8 cellular contexts compared by ENCODE assay signal in genomic region chr16:67245674-67246080, GRCh38. TPM values are rescaled to one million over a fixed set of nuclear protein-coding genes. Genes with fewer than 3 reads are reported as not detected.
DNase-seq lines count a peak whose midpoint lies in the region; ATAC-seq and TF ChIP-seq lines count a peak whose summit lies in the region.

No MANE protein-coding gene starts in this region.

- 8 to 29% methylated on average over 4 to 8 of the region's 8 CpGs for WGBS in body of pancreas, 2 donors
- 9% methylated on average over 7 of the region's 8 CpGs for WGBS in mesenchymal stem cell
- WGBS in urinary bladder, result 12% methylated on average over 8 of the region's 8 CpGs

- no peak for TF ChIP-seq CTCF in cardiac muscle cell (IDR thresholded peaks at IDR 0.05; ENCODE audit: low read depth, low read length)
- TF ChIP-seq CTCF in body of pancreas (IDR thresholded peaks at IDR 0.05), result no peak

- H3K27ac ChIP-seq in cardiac muscle cell (peak overlapping the region; percentile 97), body of pancreas (peak overlapping the region; percentile 19 to 97 (median 88)), mesenchymal stem cell (ENCODE audit: low read length, poor library complexity, severe bottlenecking) (peak overlapping the region; percentile 94), urinary bladder (ENCODE audit: low read depth) (peak overlapping the region; percentile 66)

- peaks cover 14% of the 10 kb centered on the region for H3K27me3 ChIP-seq in cardiac muscle cell
- peaks cover 0 to 18% of the 10 kb centered on the region in 2 donors for H3K27me3 ChIP-seq in body of pancreas
- peaks cover 0 to 9% of the 10 kb centered on the region in 2 experiments for H3K27me3 ChIP-seq in mesenchymal stem cell (ENCODE audit: control insufficient read depth in 1 of 2, insufficient read depth in 1 of 2, low read length in 2 of 2)

- peak overlapping the region; percentile 60 for H2AK5ac ChIP-seq in mesenchymal stem cell (ENCODE audit: low read length, severe bottlenecking)

- peak overlapping the region; percentile 96 for H4K91ac ChIP-seq in mesenchymal stem cell (ENCODE audit: low read length)

- H3K4me2 ChIP-seq in mesenchymal stem cell (ENCODE audit: low read length, poor library complexity, severe bottlenecking), result peak overlapping the region; percentile 94

- no peaks in the 10 kb centered on the region for H3K9me3 ChIP-seq in cardiac muscle cell (ENCODE audit: low read depth)
- H3K9me3 ChIP-seq in body of pancreas, result no peaks in the 10 kb centered on the region
- no peaks in the 10 kb centered on the region for H3K9me3 ChIP-seq in mesenchymal stem cell (ENCODE audit: control insufficient read depth, low read length)

- H3K4me3 ChIP-seq in cardiac muscle cell (peak overlapping the region; percentile 58), body of pancreas (peak overlapping the region; percentile 33 to 68), mesenchymal stem cell (ENCODE audit: insufficient read depth in 1 of 2, low read depth in 1 of 2, low read length in 2 of 2) (peak overlapping the region; percentile 84 to 94), urinary bladder (ENCODE audit: low read depth, low read length) (peak overlapping the region; percentile 69)

- peaks cover 8% of the 10 kb centered on the region for H3K79me1 ChIP-seq in mesenchymal stem cell (replicated peaks; ENCODE audit: low read length, poor library complexity, severe bottlenecking)

- DNase-seq in cardiac muscle cell (ENCODE audit: low read depth in 1 of 2, low spot score in 1 of 2), result no peak
- DNase-seq in left ventricle myocardium superior, result no peak
- DNase-seq in body of pancreas, result no peak
- no peak for DNase-seq in mesenchymal stem cell
- no peak for DNase-seq in SKM-1 treated with dmso at 0.1 percent for 144 hours (lab: John Stamatoyannopoulos, UW; ENCODE audit: unreplicated experiment)

- H3K14ac ChIP-seq in mesenchymal stem cell (ENCODE audit: low read length in 2 of 2), result peak overlapping the region in 1 of 2 experiments; percentile 0

- ATAC-seq in left ventricle myocardium superior (no peak), body of pancreas (no peak), HG02759 (IDR thresholded peaks at IDR 0.05; ENCODE audit: unreplicated experiment) (no peak), HG03045 (IDR thresholded peaks at IDR 0.05; ENCODE audit: unreplicated experiment) (no peak)

- H2AFZ ChIP-seq in mesenchymal stem cell (ENCODE audit: low read depth, low read length), result no peak overlapping the region

- H3K9ac ChIP-seq in mesenchymal stem cell (ENCODE audit: low read length), result peak overlapping the region; percentile 91

- peak overlapping the region; percentile 61 for H2BK5ac ChIP-seq in mesenchymal stem cell (ENCODE audit: low read depth, low read length, poor library complexity, severe bottlenecking)

- H3K4me1 ChIP-seq in cardiac muscle cell (ENCODE audit: low read depth) (peaks cover 5% of the 10 kb centered on the region), body of pancreas (peaks cover 61% of the 10 kb centered on the region), mesenchymal stem cell (ENCODE audit: control insufficient read depth, insufficient read depth, low read depth, low read length) (peaks cover 63% of the 10 kb centered on the region), urinary bladder (ENCODE audit: insufficient read depth) (no peaks in the 10 kb centered on the region)

- no peak overlapping the region for H3K23ac ChIP-seq in mesenchymal stem cell (ENCODE audit: low read length in 2 of 2)

- peak overlapping the region; percentile 84 to 95 for H3K4ac ChIP-seq in mesenchymal stem cell (ENCODE audit: low read depth in 1 of 2, low read length in 2 of 2)

- peak overlapping the region; percentile 96 for H2BK120ac ChIP-seq in mesenchymal stem cell (ENCODE audit: low read depth, low read length)

- intact Hi-C loops in left ventricle myocardium superior (cut with micrococcal nuclease), result no loop called here
- intact Hi-C loops in body of pancreas (cut with DNase I), result no loop called here

- H2BK15ac ChIP-seq in mesenchymal stem cell (ENCODE audit: low read depth, poor library complexity, severe bottlenecking), result peak overlapping the region; percentile 60

- TF ChIP-seq POLR2A in body of pancreas (IDR thresholded peaks at IDR 0.05), result no peak

- H3K36me3 ChIP-seq in cardiac muscle cell (no peaks in the 10 kb centered on the region), body of pancreas (replicated peaks in 1 of 2; ENCODE audit: insufficient read depth in 1 of 2, low read depth in 2 of 2) (no peaks in the 10 kb centered on the region), mesenchymal stem cell (ENCODE audit: control insufficient read depth in 1 of 2, insufficient read depth in 2 of 2, low read depth in 1 of 2, low read length in 2 of 2) (peaks cover 7 to 10% of the 10 kb centered on the region in 2 experiments), urinary bladder (ENCODE audit: insufficient read depth) (no peaks in the 10 kb centered on the region)

- H2BK12ac ChIP-seq in mesenchymal stem cell (ENCODE audit: low read length in 2 of 2), result peak overlapping the region; percentile 30 to 49

- H4K8ac ChIP-seq in mesenchymal stem cell (ENCODE audit: low read length), result peak overlapping the region; percentile 83

- H3K18ac ChIP-seq in mesenchymal stem cell (ENCODE audit: low read depth in 1 of 2, low read length in 2 of 2), result peak overlapping the region; percentile 67 to 92

RNA-seq across cellular contexts. Expression of gene FHOD1, which starts 1.6 kb away (rescaled TPM):
- total RNA-seq in cardiac muscle cell (12.0 and 17.9 TPM in 2 replicates), left ventricle myocardium superior (14.5 TPM), body of pancreas (10 to 100 TPM; 12.2 to 26.4 TPM), urinary bladder (7.5 TPM)
- polyA plus RNA-seq in cardiac muscle cell (18.5 and 21.7 TPM in 2 replicates), urinary bladder (16.4 TPM)
- 51.6 TPM for polyA plus RNA-seq in mesenchymal stem cell (2013, experiment 1 of 2)
- 50.1 TPM for polyA plus RNA-seq in mesenchymal stem cell (2013, experiment 2 of 2)

RNA-seq across cellular contexts. Expression of gene SLC9A5, which starts 3.1 kb away (rescaled TPM):
- total RNA-seq in cardiac muscle cell (1.6 and 4.6 TPM in 2 replicates), left ventricle myocardium superior (1.2 TPM), body of pancreas (under 1 TPM; 0.26 to 0.33 TPM), urinary bladder (0.32 TPM)
- polyA plus RNA-seq in cardiac muscle cell (4.5 and 8.4 TPM in 2 replicates), urinary bladder (0.29 TPM)
- polyA plus RNA-seq in mesenchymal stem cell (2013, experiment 1 of 2), result 1.5 TPM
- 1.5 TPM for polyA plus RNA-seq in mesenchymal stem cell (2013, experiment 2 of 2)

RNA-seq across cellular contexts. Expression of gene TMEM208, which starts 18.7 kb away (rescaled TPM):
- total RNA-seq in cardiac muscle cell, result 29.6 and 30.2 TPM in 2 replicates
- polyA plus RNA-seq in cardiac muscle cell, result 64.5 and 89.0 TPM in 2 replicates
- total RNA-seq in left ventricle myocardium superior, result 11.7 TPM
- 10 to 100 TPM; 35.8 to 48.1 TPM for total RNA-seq in body of pancreas
- polyA plus RNA-seq in mesenchymal stem cell (2013, experiment 1 of 2), result 43.4 TPM
- 44.0 TPM for polyA plus RNA-seq in mesenchymal stem cell (2013, experiment 2 of 2)
- total RNA-seq in urinary bladder, result 12.6 TPM
- 54.4 TPM for polyA plus RNA-seq in urinary bladder

RNA-seq across cellular contexts. Expression of gene PLEKHG4, which starts 33.7 kb away (rescaled TPM):
- total RNA-seq in cardiac muscle cell (3.6 and 6.8 TPM in 2 replicates), left ventricle myocardium superior (1.5 TPM), body of pancreas (10 to 100 TPM; 21.8 to 29.6 TPM), urinary bladder (12.8 TPM)
- polyA plus RNA-seq in cardiac muscle cell (1.0 and 5.2 TPM in 2 replicates), urinary bladder (5.8 TPM)
- 6.6 TPM for polyA plus RNA-seq in mesenchymal stem cell (2013, experiment 1 of 2)
- 6.5 TPM for polyA plus RNA-seq in mesenchymal stem cell (2013, experiment 2 of 2)

RNA-seq across cellular contexts. Expression of gene ELMO3, which starts 46.7 kb away (rescaled TPM):
- total RNA-seq in cardiac muscle cell (0.28 and 1.1 TPM in 2 replicates), left ventricle myocardium superior (0.79 TPM), body of pancreas (10 to 100 TPM; 24.1 to 40.5 TPM), urinary bladder (2.7 TPM)
- polyA plus RNA-seq in cardiac muscle cell (0.15 and 0.97 TPM in 2 replicates), urinary bladder (6.4 TPM)
- 0.64 TPM for polyA plus RNA-seq in mesenchymal stem cell (2013, experiment 1 of 2)
- 0.49 TPM for polyA plus RNA-seq in mesenchymal stem cell (2013, experiment 2 of 2)
